ENCODE assay signal across 21 cellular contexts in the genomic region with DNA sequence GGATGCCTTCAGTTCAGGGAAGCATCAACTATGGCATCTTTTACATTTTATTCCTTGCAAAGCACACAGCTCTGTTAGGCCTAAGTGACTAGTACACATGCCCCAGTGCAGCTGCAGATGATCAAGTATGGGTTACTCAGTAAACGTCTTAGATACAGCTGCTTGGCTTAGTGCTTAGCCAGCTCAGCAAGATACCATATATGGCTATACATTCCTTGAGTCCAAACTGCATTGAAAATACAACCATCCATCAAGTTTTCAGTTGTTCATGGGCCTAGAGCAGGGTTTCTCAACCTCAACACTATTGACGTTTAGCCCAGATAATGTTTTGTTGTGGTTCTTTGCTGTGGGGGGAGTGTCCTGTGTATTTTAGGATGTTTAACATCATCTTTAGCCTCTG.
"Had no signal": no experiment of that assay in that cellular context is flagged by ENCODE, and none has a peak within 500 bp of the region (broad histone marks: within the 10 kb centered on the region; RNA-seq: fewer than 3 reads in every experiment).

No MANE protein-coding gene starts in this region.

- H3K27me3 ChIP-seq: esophagus squamous epithelium, gastroesophageal sphincter, neutrophil, suprapubic skin, thyroid gland, vagina had no signal

- H3K4me3 Mint-ChIP-seq: dendritic cell treated with granulocyte-macrophage colony-stimulating factor and Interleukin-4, amounts not matched to agents 40 ng/mL and 50 ng/mL, for 4 days; effector memory CD8-positive, alpha-beta T cell; naive B cell; type B pancreatic cell had no signal

- H3K9me3 ChIP-seq: esophagus squamous epithelium, gastroesophageal sphincter, neutrophil, suprapubic skin, thyroid gland, vagina had no signal

- ATAC-seq: effector memory CD8-positive, alpha-beta T cell; gastroesophageal sphincter; left ventricle myocardium superior; sciatic nerve; stimulated activated naive CD8-positive, alpha-beta T cell treated with anti-CD3 and anti-CD28 coated beads, Interleukin-15, Interleukin-2, amounts not matched to agents 100 U/mL and 50 U/mL, for 24 hours had no signal

- H3K27ac Mint-ChIP-seq: dendritic cell treated with granulocyte-macrophage colony-stimulating factor and Interleukin-4, amounts not matched to agents 40 ng/mL and 50 ng/mL, for 4 days; effector memory CD8-positive, alpha-beta T cell; naive B cell; type B pancreatic cell had no signal

- H3K27me3 Mint-ChIP-seq: dendritic cell treated with granulocyte-macrophage colony-stimulating factor and Interleukin-4, amounts not matched to agents 40 ng/mL and 50 ng/mL, for 4 days; effector memory CD8-positive, alpha-beta T cell; naive B cell; type B pancreatic cell had no signal

- H3K9me3 Mint-ChIP-seq: dendritic cell treated with granulocyte-macrophage colony-stimulating factor and Interleukin-4, amounts not matched to agents 40 ng/mL and 50 ng/mL, for 4 days; type B pancreatic cell had no signal

- H3K4me3 ChIP-seq: esophagus squamous epithelium, gastroesophageal sphincter, lung, skin epidermis, suprapubic skin, thyroid gland, vagina had no signal

- H3K27ac ChIP-seq: epithelial cell of prostate, esophagus squamous epithelium, gastroesophageal sphincter, neutrophil, skin epidermis, suprapubic skin, thyroid gland, vagina had no signal

- H3K4me1 Mint-ChIP-seq: naive B cell had no signal

- DNase-seq: cerebellar nuclear complex; effector memory CD8-positive, alpha-beta T cell; esophagus squamous epithelium; foreskin fibroblast; glutamatergic neuron; islet precursor cell; left ventricle myocardium superior; mesendoderm; naive B cell; stimulated activated naive CD8-positive, alpha-beta T cell treated with anti-CD3 and anti-CD28 coated beads, Interleukin-15, Interleukin-2, amounts not matched to agents 100 U/mL and 50 U/mL, for 24 hours; thyroid gland had no signal

- H3K36me3 Mint-ChIP-seq: naive B cell, type B pancreatic cell had no signal
